ENCODE assay signal across 17 cellular contexts in the genomic region with DNA sequence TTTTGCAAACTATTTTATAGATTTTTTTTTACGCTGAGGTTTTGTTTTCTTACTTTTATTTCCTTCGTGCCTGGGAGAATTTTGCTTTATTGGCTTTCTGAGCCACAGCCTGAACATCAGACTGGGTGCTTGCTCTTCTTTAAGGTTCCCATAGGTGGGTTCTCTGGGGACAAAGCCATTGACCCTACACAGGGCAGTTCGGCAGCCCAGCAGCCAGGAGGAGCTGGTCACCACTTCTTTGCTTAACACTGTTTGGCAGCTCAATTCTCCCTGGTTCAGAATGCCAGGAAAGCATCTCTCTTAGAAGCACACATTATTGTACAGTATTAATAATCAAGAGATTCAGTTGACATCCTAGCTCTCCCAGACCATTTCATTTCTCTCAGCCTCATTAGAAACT.
DNase-seq lines count a peak whose midpoint lies in the region; ATAC-seq and TF ChIP-seq lines count a peak whose summit lies in the region.
"Had no signal": no experiment of that assay in that cellular context is flagged by ENCODE, and none has a peak within 500 bp of the region (broad histone marks: within the 10 kb centered on the region; RNA-seq: fewer than 3 reads in every experiment).

No MANE protein-coding gene starts in this region.

- TF ChIP-seq CTCF in GM23338 (conservative IDR thresholded peaks at IDR 0.05; ENCODE audit: low read depth in 2 of 2) (peak; percentile 50 to 68), foreskin keratinocyte (conservative IDR thresholded peaks at IDR 0.05) (peak; percentile 15)

- no peaks in the 10 kb centered on the region for H3K27me3 ChIP-seq in GM23338 (ENCODE audit: insufficient read depth)
- H3K27me3 ChIP-seq in foreskin keratinocyte, result peaks cover 3% of the 10 kb centered on the region
- H3K27me3 ChIP-seq: esophagus muscularis mucosa, hepatocyte, MG63, vagina had no signal

- intact Hi-C loops in activated CD4-positive, alpha-beta memory T cell treated with anti-CD3 and anti-CD28 coated beads for 36 hours (cut with micrococcal nuclease), result no loop called here

- no peaks in the 10 kb centered on the region for H4K20me1 ChIP-seq in GM23338 (replicated peaks; ENCODE audit: insufficient read depth)

- H3K36me3 Mint-ChIP-seq in GM23338 (ENCODE audit: low read depth), result no peaks in the 10 kb centered on the region
- H3K36me3 Mint-ChIP-seq in activated CD4-positive, alpha-beta memory T cell treated with anti-CD3 and anti-CD28 coated beads for 36 hours, result no peaks in the 10 kb centered on the region
- H3K36me3 Mint-ChIP-seq: CD4-positive, CD25-positive, alpha-beta regulatory T cell had no signal

- H3K9me2 ChIP-seq in GM23338 (ENCODE audit: insufficient read depth), result no peaks in the 10 kb centered on the region

- H3K4me1 ChIP-seq in GM23338 (ENCODE audit: insufficient read depth) (no peaks in the 10 kb centered on the region), foreskin keratinocyte (no peaks in the 10 kb centered on the region)
- H3K4me1 ChIP-seq: esophagus muscularis mucosa, vagina had no signal

- H3K4me3 Mint-ChIP-seq in GM23338, result no peak overlapping the region
- no peak overlapping the region for H3K4me3 Mint-ChIP-seq in activated CD4-positive, alpha-beta memory T cell treated with anti-CD3 and anti-CD28 coated beads for 36 hours
- H3K4me3 Mint-ChIP-seq: CD4-positive, CD25-positive, alpha-beta regulatory T cell; dendritic cell treated with granulocyte-macrophage colony-stimulating factor and Interleukin-4, amounts not matched to agents 40 ng/mL and 50 ng/mL, for 4 days had no signal

- no peaks in the 10 kb centered on the region for H3K27me3 Mint-ChIP-seq in GM23338 (ENCODE audit: insufficient read depth, low read depth, poor library complexity)
- H3K27me3 Mint-ChIP-seq in activated CD4-positive, alpha-beta memory T cell treated with anti-CD3 and anti-CD28 coated beads for 36 hours, result no peaks in the 10 kb centered on the region
- H3K27me3 Mint-ChIP-seq: dendritic cell treated with granulocyte-macrophage colony-stimulating factor and Interleukin-4, amounts not matched to agents 40 ng/mL and 50 ng/mL, for 4 days had no signal

- POLR2A ChIA-PET in activated CD4-positive, alpha-beta memory T cell treated with anti-CD3 and anti-CD28 coated beads for 36 hours (lab: Charles Lee), result no interaction called here

- no peak overlapping the region for H3K4me3 ChIP-seq in GM23338
- H3K4me3 ChIP-seq: esophagus muscularis mucosa, hepatocyte, MG63, vagina had no signal

- no peaks in the 10 kb centered on the region for H3K36me3 ChIP-seq in GM23338 (ENCODE audit: insufficient read depth)
- H3K36me3 ChIP-seq: esophagus muscularis mucosa, MG63, vagina had no signal

- in situ Hi-C loops in SK-MEL-5 (cut with HindIII; ENCODE audit: low pct_unique_long_range_greater_than_20kb, low sequenced_read_pairs), result no loop called here

- H3F3A ChIP-seq in GM23338 (replicated peaks; ENCODE audit: low read depth), result no peaks in the 10 kb centered on the region

- ATAC-seq in GM23338 (peak; percentile 90), foreskin keratinocyte (no peak), GM19452 (IDR thresholded peaks at IDR 0.05; ENCODE audit: unreplicated experiment) (no peak)
- ATAC-seq: left cardiac atrium had no signal

- no peaks in the 10 kb centered on the region for H3K4me1 Mint-ChIP-seq in GM23338
- H3K4me1 Mint-ChIP-seq in activated CD4-positive, alpha-beta memory T cell treated with anti-CD3 and anti-CD28 coated beads for 36 hours (ENCODE audit: low read depth), result no peaks in the 10 kb centered on the region
- H3K4me1 Mint-ChIP-seq: CD4-positive, CD25-positive, alpha-beta regulatory T cell had no signal

- H3K27ac ChIP-seq in GM23338 (ENCODE audit: low read depth) (no peak overlapping the region), foreskin keratinocyte (no peak overlapping the region)
- H3K27ac ChIP-seq: esophagus muscularis mucosa, hepatocyte, vagina had no signal

- no peaks in the 10 kb centered on the region for H3K9me3 Mint-ChIP-seq in GM23338
- H3K9me3 Mint-ChIP-seq in activated CD4-positive, alpha-beta memory T cell treated with anti-CD3 and anti-CD28 coated beads for 36 hours, result no peaks in the 10 kb centered on the region
- H3K9me3 Mint-ChIP-seq: dendritic cell treated with granulocyte-macrophage colony-stimulating factor and Interleukin-4, amounts not matched to agents 40 ng/mL and 50 ng/mL, for 4 days had no signal

- CTCF ChIA-PET in activated CD4-positive, alpha-beta memory T cell treated with anti-CD3 and anti-CD28 coated beads for 36 hours (lab: Charles Lee), result no interaction called here

- H3K27ac Mint-ChIP-seq in GM23338, result no peak overlapping the region
- no peak overlapping the region for H3K27ac Mint-ChIP-seq in activated CD4-positive, alpha-beta memory T cell treated with anti-CD3 and anti-CD28 coated beads for 36 hours
- H3K27ac Mint-ChIP-seq: CD4-positive, CD25-positive, alpha-beta regulatory T cell; dendritic cell treated with granulocyte-macrophage colony-stimulating factor and Interleukin-4, amounts not matched to agents 40 ng/mL and 50 ng/mL, for 4 days had no signal

- H3K4me2 ChIP-seq in GM23338, result no peak overlapping the region
- H3K4me2 ChIP-seq: hepatocyte had no signal

- DNase-seq in AG20443 (ENCODE audit: low spot score), result peak; percentile 14
- peak; percentile 55 for DNase-seq in GM23338 (ENCODE audit: low spot score)
- DNase-seq in SK-MEL-5 (ENCODE audit: low read depth, low spot score), result peak; percentile 24
- no peak for DNase-seq in foreskin keratinocyte
- no peak for DNase-seq in activated CD8-positive, alpha-beta memory T cell treated with anti-CD3 and anti-CD28 coated beads for 24 hours
- no peak for DNase-seq in germinal center (ENCODE audit: low spot score)
- no peak for DNase-seq in activated CD4-positive, alpha-beta memory T cell treated with anti-CD3 and anti-CD28 coated beads for 36 hours
- DNase-seq: activated effector memory CD4-positive, alpha-beta T cell treated with Interleukin-2 at 50 U/mL for 16 hours; CD4-positive, CD25-positive, alpha-beta regulatory T cell; GF-D8; left cardiac atrium; MG63 had no signal

- H3K79me2 ChIP-seq in GM23338 (replicated peaks; ENCODE audit: insufficient read depth), result no peaks in the 10 kb centered on the region
- H3K79me2 ChIP-seq: hepatocyte had no signal

- peak overlapping the region; percentile 34 for H2AFZ ChIP-seq in GM23338
- H2AFZ ChIP-seq: hepatocyte had no signal

TF ChIP-seq in GM23338, 12 proteins besides CTCF, POLR2A, EP300 and RAD21 (continues in another document):
- TF ChIP-seq NANOG (IDR thresholded peaks at IDR 0.05; ENCODE audit: borderline replicate concordance) (no peak), JUNB (IDR thresholded peaks at IDR 0.05; ENCODE audit: unreplicated experiment) (no peak), CREB1 (CRISPR knock-in tag; IDR thresholded peaks at IDR 0.05; ENCODE audit: low read depth) (no peak), ZNF331 (CRISPR knock-in tag; IDR thresholded peaks at IDR 0.05; ENCODE audit: low read depth) (no peak), EZH2phosphoT487 (IDR thresholded peaks at IDR 0.05; ENCODE audit: unreplicated experiment) (no peak), ZNF114 (CRISPR knock-in tag; IDR thresholded peaks at IDR 0.05) (no peak), POLR2AphosphoS5 (IDR thresholded peaks at IDR 0.05; ENCODE audit: low read depth) (no peak), EZH2 (IDR thresholded peaks at IDR 0.05; ENCODE audit: low read depth, unreplicated experiment) (no peak), STAT1 (IDR thresholded peaks at IDR 0.05; ENCODE audit: unreplicated experiment) (no peak)

Comparison
In these comparisons a context has a peak if more than half of its experiments do, and no peak if none do; other contexts are left out.
1. DNase-seq: peak in AG20443 (single experiment), GM23338 (single experiment) and SK-MEL-5 (single experiment); none in foreskin keratinocyte (0 of 2), activated CD8-positive, alpha-beta memory T cell treated with anti-CD3 and anti-CD28 coated beads for 24 hours (single experiment), germinal center (single experiment) and activated CD4-positive, alpha-beta memory T cell treated with anti-CD3 and anti-CD28 coated beads for 36 hours (single experiment).